Comparison of ENCODE assay signal across 25 cellular contexts in genomic region chr2:219214141-219214540, GRCh38. TPM values are rescaled to one million over a fixed set of nuclear protein-coding genes. Genes with fewer than 3 reads are reported as not detected.
DNase-seq lines count a peak whose midpoint lies in the region; ATAC-seq and TF ChIP-seq lines count a peak whose summit lies in the region.
"Had no signal": no experiment of that assay in that cellular context is flagged by ENCODE, and none has a peak within 500 bp of the region (broad histone marks: within the 10 kb centered on the region; RNA-seq: fewer than 3 reads in every experiment).

No MANE protein-coding gene starts in this region.

- H3F3A ChIP-seq in neural progenitor cell (ENCODE audit: low read depth) = peaks cover 16% of the 10 kb centered on the region

- H3K27me3 ChIP-seq in mammary epithelial cell (ENCODE audit: insufficient read depth, low read length) (no peaks in the 10 kb centered on the region), neural progenitor cell (no peaks in the 10 kb centered on the region)
- H3K27me3 ChIP-seq: BLaER1 had no signal

- peak overlapping the region; percentile 24 for H3K27ac Mint-ChIP-seq in activated CD4-positive, alpha-beta T cell treated with anti-CD3 and anti-CD28 coated beads for 36 hours
- no peak overlapping the region for H3K27ac Mint-ChIP-seq in activated CD4-positive, alpha-beta T cell treated with anti-CD3 and anti-CD28 coated beads, Interleukin-2, amount 10 ng/mL, durations not matched to agents 7 days and 5 days
- H3K27ac Mint-ChIP-seq in MCF 10A (ENCODE audit: low read depth, unreplicated experiment) (peak overlapping the region; percentile 40), neural progenitor cell (peak overlapping the region; percentile 44)
- H3K27ac Mint-ChIP-seq: CD4-positive, alpha-beta T cell had no signal

- POLR2A ChIA-PET in activated CD4-positive, alpha-beta T cell treated with anti-CD3 and anti-CD28 coated beads for 36 hours (lab: Charles Lee) = no interaction called here
- POLR2A ChIA-PET in activated CD4-positive, alpha-beta T cell treated with anti-CD3 and anti-CD28 coated beads, Interleukin-2, amount 10 ng/mL, durations not matched to agents 7 days and 5 days (lab: Charles Lee) = no interaction called here
- POLR2A ChIA-PET in MCF 10A (lab: Yijun Ruan, JAX) = interaction anchor here (2.0 kb wide), 1 partner anchor 15 kb away, joined by 7 read pairs; the partner anchor contains the start of genes ANKZF1 and ATG9A

- intact Hi-C loops in activated CD4-positive, alpha-beta T cell treated with anti-CD3 and anti-CD28 coated beads for 36 hours (cut with DNase I, micrococcal nuclease) = no loop called here
- intact Hi-C loops in MCF 10A (cut with micrococcal nuclease) = no loop called here
- intact Hi-C loops in mammary epithelial cell (cut with micrococcal nuclease) = no loop called here

- H3K36me3 ChIP-seq in mammary epithelial cell (ENCODE audit: insufficient read depth, low read length) (peaks cover 4% of the 10 kb centered on the region), neural progenitor cell (no peaks in the 10 kb centered on the region)

- H3K9me3 Mint-ChIP-seq in activated CD4-positive, alpha-beta T cell treated with anti-CD3 and anti-CD28 coated beads for 36 hours (ENCODE audit: low read depth) = no peaks in the 10 kb centered on the region
- H3K9me3 Mint-ChIP-seq in activated CD4-positive, alpha-beta T cell treated with anti-CD3 and anti-CD28 coated beads, Interleukin-2, amount 10 ng/mL, durations not matched to agents 7 days and 5 days = no peaks in the 10 kb centered on the region
- H3K9me3 Mint-ChIP-seq in MCF 10A (ENCODE audit: unreplicated experiment) = no peaks in the 10 kb centered on the region
- no peaks in the 10 kb centered on the region for H3K9me3 Mint-ChIP-seq in neural progenitor cell
- H3K9me3 Mint-ChIP-seq: CD4-positive, alpha-beta T cell; H9 had no signal

- peaks cover 18% of the 10 kb centered on the region for H3K4me1 ChIP-seq in mammary epithelial cell (ENCODE audit: insufficient read depth, low read length)
- peaks cover 4% of the 10 kb centered on the region for H3K4me1 ChIP-seq in neural progenitor cell

- H3K4me3 ChIP-seq in mammary epithelial cell (replicated peaks in 1 of 3; ENCODE audit: insufficient read depth in 1 of 3, low read depth in 2 of 3, low read length in 3 of 3) = no peak overlapping the region
- no peak overlapping the region for H3K4me3 ChIP-seq in neural progenitor cell
- H3K4me3 ChIP-seq: BLaER1, GM12878, GM23248 had no signal

- no peak overlapping the region for H3K27ac ChIP-seq in mammary epithelial cell (ENCODE audit: insufficient read depth, low read depth, low read length)
- H3K27ac ChIP-seq in neural progenitor cell = no peak overlapping the region
- H3K27ac ChIP-seq: 22Rv1, BLaER1, GM23248 had no signal

- H4K20me1 ChIP-seq in mammary epithelial cell (ENCODE audit: insufficient read depth, low read length) = no peaks in the 10 kb centered on the region
- H4K20me1 ChIP-seq in neural progenitor cell (ENCODE audit: low read depth) = peaks cover 10% of the 10 kb centered on the region

- TF ChIP-seq CTCF in MCF 10A (IDR thresholded peaks at IDR 0.05; ENCODE audit: unreplicated experiment) = no peak
- no peak for TF ChIP-seq CTCF in mammary epithelial cell (conservative IDR thresholded peaks at IDR 0.05 in 1 of 2, IDR thresholded peaks at IDR 0.05 in 1 of 2; ENCODE audit: extremely low read depth in 1 of 2, insufficient read depth in 1 of 2, low read depth in 1 of 2, low read length in 2 of 2)
- no peak for TF ChIP-seq CTCF in neural progenitor cell (IDR thresholded peaks at IDR 0.05)

- no peak for ATAC-seq in activated CD4-positive, alpha-beta T cell treated with anti-CD3 and anti-CD28 coated beads for 36 hours
- no peak for ATAC-seq in GM21825 (IDR thresholded peaks at IDR 0.05; ENCODE audit: unreplicated experiment)
- ATAC-seq: GM12878 had no signal

- H3K36me3 Mint-ChIP-seq in activated CD4-positive, alpha-beta T cell treated with anti-CD3 and anti-CD28 coated beads for 36 hours (ENCODE audit: low read depth) = peaks cover 28% of the 10 kb centered on the region
- H3K36me3 Mint-ChIP-seq in activated CD4-positive, alpha-beta T cell treated with anti-CD3 and anti-CD28 coated beads, Interleukin-2, amount 10 ng/mL, durations not matched to agents 7 days and 5 days (ENCODE audit: low read depth) = peaks cover 21% of the 10 kb centered on the region
- H3K36me3 Mint-ChIP-seq in MCF 10A (ENCODE audit: insufficient read depth, unreplicated experiment) (peaks cover 61% of the 10 kb centered on the region), neural progenitor cell (peaks cover 13% of the 10 kb centered on the region)

- peaks cover 30% of the 10 kb centered on the region for H3K4me1 Mint-ChIP-seq in activated CD4-positive, alpha-beta T cell treated with anti-CD3 and anti-CD28 coated beads for 36 hours
- H3K4me1 Mint-ChIP-seq in activated CD4-positive, alpha-beta T cell treated with anti-CD3 and anti-CD28 coated beads, Interleukin-2, amount 10 ng/mL, durations not matched to agents 7 days and 5 days = peaks cover 53% of the 10 kb centered on the region
- H3K4me1 Mint-ChIP-seq in MCF 10A (ENCODE audit: insufficient read depth, unreplicated experiment) (no peaks in the 10 kb centered on the region), neural progenitor cell (peaks cover 13% of the 10 kb centered on the region)

- in situ Hi-C loops in mammary epithelial cell (cut with MboI; ENCODE audit: low sequenced_read_pairs in 2 of 2) = no loop called here

- 89% methylated on average over 8 of the region's 15 CpGs for WGBS in mammary epithelial cell (ENCODE audit: low coverage, missing lambda C conversion rate)

- no peak for DNase-seq in activated CD4-positive, alpha-beta T cell treated with anti-CD3 and anti-CD28 coated beads for 36 hours
- no peak for DNase-seq in activated CD4-positive, alpha-beta T cell treated with anti-CD3 and anti-CD28 coated beads, Interleukin-2, amount 10 ng/mL, durations not matched to agents 7 days and 5 days
- DNase-seq in MCF 10A (ENCODE audit: unreplicated experiment) (no peak), mammary epithelial cell (no peak), neural progenitor cell (ENCODE audit: low spot score) (no peak), NCI-H128 (lab: John Stamatoyannopoulos, UW; ENCODE audit: unreplicated experiment) (no peak), DMS114 treated with DMSO at 0.1 percent for 48 hours (lab: John Stamatoyannopoulos, UW; ENCODE audit: unreplicated experiment) (no peak)
- DNase-seq: ACHN; CD4-positive, alpha-beta T cell; COR-L47; DMS 273 treated with DMSO at 0.1 percent for 48 hours; DND-41; GM23248; H9; KBM-7; NCI-H1092 treated with DMSO at 0.1 percent for 48 hours; NCI-H2171; NCI-H345; NCI-H524; NCI-H774; NK-92 treated with Interleukin-12 subunit alpha and Interleukin-12 subunit beta, amount 100 ng/mL, for 24 hours had no signal

- BruUV-seq in MCF 10A (replicated peaks; lab: Mats Ljungman, UMichigan) = no TSS peak
- BruUV-seq in mammary epithelial cell (replicated peaks; lab: Mats Ljungman, UMichigan) = no TSS peak

- H3K9me3 ChIP-seq in mammary epithelial cell (replicated peaks; ENCODE audit: insufficient read depth, low read length) = no peaks in the 10 kb centered on the region
- no peaks in the 10 kb centered on the region for H3K9me3 ChIP-seq in neural progenitor cell (ENCODE audit: low read depth)
- H3K9me3 ChIP-seq: BLaER1 had no signal

- H3K27me3 Mint-ChIP-seq in activated CD4-positive, alpha-beta T cell treated with anti-CD3 and anti-CD28 coated beads for 36 hours = no peaks in the 10 kb centered on the region
- no peaks in the 10 kb centered on the region for H3K27me3 Mint-ChIP-seq in activated CD4-positive, alpha-beta T cell treated with anti-CD3 and anti-CD28 coated beads, Interleukin-2, amount 10 ng/mL, durations not matched to agents 7 days and 5 days
- H3K27me3 Mint-ChIP-seq in MCF 10A (ENCODE audit: insufficient read depth, unreplicated experiment) (no peaks in the 10 kb centered on the region), neural progenitor cell (ENCODE audit: insufficient read depth, low read depth) (peaks cover 10% of the 10 kb centered on the region)
- H3K27me3 Mint-ChIP-seq: CD4-positive, alpha-beta T cell had no signal

- H3K4me3 Mint-ChIP-seq in activated CD4-positive, alpha-beta T cell treated with anti-CD3 and anti-CD28 coated beads for 36 hours = no peak overlapping the region
- H3K4me3 Mint-ChIP-seq in activated CD4-positive, alpha-beta T cell treated with anti-CD3 and anti-CD28 coated beads, Interleukin-2, amount 10 ng/mL, durations not matched to agents 7 days and 5 days = no peak overlapping the region
- H3K4me3 Mint-ChIP-seq in MCF 10A (ENCODE audit: unreplicated experiment) (no peak overlapping the region), neural progenitor cell (no peak overlapping the region)
- H3K4me3 Mint-ChIP-seq: CD4-positive, alpha-beta T cell; H9 had no signal

- H3K79me2 ChIP-seq in mammary epithelial cell (ENCODE audit: insufficient read depth, low read length) (no peaks in the 10 kb centered on the region), neural progenitor cell (ENCODE audit: low read depth) (no peaks in the 10 kb centered on the region)

- H2AFZ ChIP-seq in mammary epithelial cell (ENCODE audit: low read depth, low read length) (no peak overlapping the region), neural progenitor cell (replicated peaks) (no peak overlapping the region)
- H2AFZ ChIP-seq: GM23248 had no signal

- dilution Hi-C loops in mammary epithelial cell (cut with HindIII; ENCODE audit: low sequenced_read_pairs) = loop anchor here (5.0 kb wide), 1 partner anchor 48 kb away; no protein-coding TSS in a partner anchor

- CTCF ChIA-PET in activated CD4-positive, alpha-beta T cell treated with anti-CD3 and anti-CD28 coated beads for 36 hours (lab: Charles Lee) = no interaction called here
- CTCF ChIA-PET in activated CD4-positive, alpha-beta T cell treated with anti-CD3 and anti-CD28 coated beads, Interleukin-2, amount 10 ng/mL, durations not matched to agents 7 days and 5 days (lab: Charles Lee) = interaction anchor here (0.9 to 1.1 kb wide), 2 partner anchors 9 to 10 kb away, joined by 3 read pairs; no protein-coding TSS in a partner anchor
- CTCF ChIA-PET in MCF 10A (lab: Yijun Ruan, JAX) (no interaction called here), mammary epithelial cell (lab: Charles Lee; ENCODE audit: low non-redundant PET) (no interaction called here)

- H3K9ac ChIP-seq in mammary epithelial cell (ENCODE audit: insufficient read depth, low read length) (no peak overlapping the region), neural progenitor cell (no peak overlapping the region)
- H3K9ac ChIP-seq: BLaER1, GM23248 had no signal

- no peak overlapping the region for H3K4me2 ChIP-seq in mammary epithelial cell (ENCODE audit: insufficient read depth, low read depth, low read length)
- no peak overlapping the region for H3K4me2 ChIP-seq in neural progenitor cell
- H3K4me2 ChIP-seq: BLaER1 had no signal

RNA-seq across cellular contexts. Expression of gene ABCB6, which starts 4.6 kb away (rescaled TPM):
- total RNA-seq in activated CD4-positive, alpha-beta T cell treated with anti-CD3 and anti-CD28 coated beads for 36 hours = 10 to 100 TPM; 18.2 to 21.9 TPM
- total RNA-seq in activated CD4-positive, alpha-beta T cell treated with anti-CD3 and anti-CD28 coated beads, Interleukin-2, amount 10 ng/mL, durations not matched to agents 7 days and 5 days = 10 to 100 TPM; 10.0 to 10.3 TPM
- total RNA-seq in MCF 10A (2022) (13.8 and 18.8 TPM in 2 replicates), mammary epithelial cell (10 to 100 TPM in 1 of 2 donors, 1 to 10 TPM in 1; 9.6 to 15.7 TPM), neural progenitor cell (ENCODE audit: low replicate concordance) (14.0 and 14.3 TPM in 2 replicates)
- 10.7 TPM for polyA plus RNA-seq in mammary epithelial cell
- polyA minus RNA-seq in mammary epithelial cell = 14.1 TPM

RNA-seq across cellular contexts. Expression of gene ZFAND2B, which starts 7.6 kb away (rescaled TPM):
- total RNA-seq in activated CD4-positive, alpha-beta T cell treated with anti-CD3 and anti-CD28 coated beads for 36 hours = 10 to 100 TPM; 21.5 to 27.6 TPM
- total RNA-seq in activated CD4-positive, alpha-beta T cell treated with anti-CD3 and anti-CD28 coated beads, Interleukin-2, amount 10 ng/mL, durations not matched to agents 7 days and 5 days = 10 to 100 TPM; 49.1 to 60.2 TPM
- total RNA-seq in MCF 10A (2022) (61.0 and 73.1 TPM in 2 replicates), mammary epithelial cell (10 to 100 TPM; 23.7 to 33.8 TPM), neural progenitor cell (ENCODE audit: low replicate concordance) (13.6 and 23.8 TPM in 2 replicates)
- polyA plus RNA-seq in mammary epithelial cell = 32.0 TPM
- 41.3 TPM for polyA minus RNA-seq in mammary epithelial cell

RNA-seq across cellular contexts. Expression of gene ATG9A, which starts 15.3 kb away (rescaled TPM):
- 10 to 100 TPM; 43.5 to 45.6 TPM for total RNA-seq in activated CD4-positive, alpha-beta T cell treated with anti-CD3 and anti-CD28 coated beads for 36 hours
- 10 to 100 TPM; 48.5 to 52.9 TPM for total RNA-seq in activated CD4-positive, alpha-beta T cell treated with anti-CD3 and anti-CD28 coated beads, Interleukin-2, amount 10 ng/mL, durations not matched to agents 7 days and 5 days
- total RNA-seq in MCF 10A (2022) (52.1 and 60.8 TPM in 2 replicates), mammary epithelial cell (10 to 100 TPM; 60.4 to 74.5 TPM), neural progenitor cell (ENCODE audit: low replicate concordance) (32.7 and 40.3 TPM in 2 replicates)
- 59.0 TPM for polyA plus RNA-seq in mammary epithelial cell
- 146 TPM for polyA minus RNA-seq in mammary epithelial cell

RNA-seq across cellular contexts. Expression of gene ANKZF1, which starts 15.5 kb away (rescaled TPM):
- 100 to 1,000 TPM; 140 to 166 TPM for total RNA-seq in activated CD4-positive, alpha-beta T cell treated with anti-CD3 and anti-CD28 coated beads for 36 hours
- total RNA-seq in activated CD4-positive, alpha-beta T cell treated with anti-CD3 and anti-CD28 coated beads, Interleukin-2, amount 10 ng/mL, durations not matched to agents 7 days and 5 days = 100 to 1,000 TPM in 1 of 2 experiments, 10 to 100 TPM in 1; 92.0 to 100 TPM
- total RNA-seq in MCF 10A (2022) (45.5 and 45.6 TPM in 2 replicates), mammary epithelial cell (10 to 100 TPM; 29.2 to 52.9 TPM), neural progenitor cell (ENCODE audit: low replicate concordance) (65.9 and 76.3 TPM in 2 replicates)
- polyA plus RNA-seq in mammary epithelial cell = 32.4 TPM
- 34.0 TPM for polyA minus RNA-seq in mammary epithelial cell

RNA-seq across cellular contexts. Expression of gene GLB1L, which starts 31.1 kb away (rescaled TPM):
- 1 to 10 TPM; 2.7 to 4.2 TPM for total RNA-seq in activated CD4-positive, alpha-beta T cell treated with anti-CD3 and anti-CD28 coated beads for 36 hours
- 1 to 10 TPM; 3.3 to 3.4 TPM for total RNA-seq in activated CD4-positive, alpha-beta T cell treated with anti-CD3 and anti-CD28 coated beads, Interleukin-2, amount 10 ng/mL, durations not matched to agents 7 days and 5 days
- 4.9 and 7.5 TPM in 2 replicates for total RNA-seq in MCF 10A (2022)
- 10 to 100 TPM in 1 of 2 donors, 1 to 10 TPM in 1; 5.5 to 21.8 TPM for total RNA-seq in mammary epithelial cell
- polyA plus RNA-seq in mammary epithelial cell = 6.2 TPM
- 3.6 TPM for polyA minus RNA-seq in mammary epithelial cell
- 7.2 and 14.7 TPM in 2 replicates for total RNA-seq in neural progenitor cell (ENCODE audit: low replicate concordance)
